In the genomic region with DNA sequence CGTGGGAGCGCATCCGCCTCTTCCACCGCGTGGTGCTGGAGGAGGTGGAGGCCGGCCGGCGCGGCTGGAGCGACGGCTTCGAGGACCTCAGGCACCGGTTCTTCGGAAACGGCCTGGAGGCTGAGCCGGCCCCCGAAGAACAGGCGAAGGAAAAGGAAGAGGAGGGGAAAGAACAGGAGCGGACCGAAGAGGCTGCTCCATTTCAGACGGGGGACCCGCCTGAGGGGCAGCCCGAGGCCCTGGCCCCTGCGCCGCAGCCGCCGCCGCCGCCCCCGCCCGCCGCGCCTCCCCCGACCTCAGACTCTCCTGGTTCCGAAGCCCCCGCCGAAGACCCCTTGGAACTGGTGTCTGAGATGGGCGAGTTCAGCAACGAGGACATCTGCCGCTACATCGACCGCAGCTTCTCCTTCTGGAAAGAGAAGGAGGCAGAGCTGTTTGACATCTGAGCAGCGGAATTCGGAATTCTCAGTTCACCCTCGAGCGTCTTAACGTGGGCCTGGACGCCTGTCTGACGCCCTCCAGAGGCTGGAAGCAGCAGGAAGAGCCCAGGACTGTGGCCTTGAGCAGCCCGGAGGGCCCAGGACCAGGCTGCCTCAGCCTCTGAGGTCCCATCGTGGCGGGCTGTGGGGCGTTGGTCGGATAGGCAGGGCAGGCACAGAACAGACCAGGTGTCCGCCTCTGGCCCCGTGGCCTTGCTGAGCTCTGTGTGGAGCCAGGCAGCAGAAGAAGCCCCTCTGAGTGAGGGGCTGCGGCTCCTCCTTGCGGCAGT, we compare ENCODE assay signal across 8 cellular contexts. TPM values are rescaled to one million over a fixed set of nuclear protein-coding genes. Genes with fewer than 3 reads are reported as not detected.
"Had no signal": no experiment of that assay in that cellular context is flagged by ENCODE, and none has a peak within 500 bp of the region (broad histone marks: within the 10 kb centered on the region; RNA-seq: fewer than 3 reads in every experiment).

No MANE protein-coding gene starts in this region.

RNA-seq across cellular contexts. Expression of a gene that starts 31.4 kb away (rescaled TPM):
- total RNA-seq: occipital lobe, psoas muscle, smooth muscle cell had no signal
- polyA plus RNA-seq: neural cell had no signal

RNA-seq across cellular contexts. Expression of a gene that starts 36.2 kb away (rescaled TPM):
- total RNA-seq: activated T-cell treated with anti-CD3 and anti-CD28 coated beads, Interleukin-2, amount 50 U/mL, for 4 hours; cardiac muscle cell; liver; right atrium auricular region had no signal
- polyA plus RNA-seq: cardiac muscle cell, neural cell had no signal
